In genomic region chr3:120090422-120090821, GRCh38 we compare ENCODE assay signal across 12 cellular contexts. TPM values are rescaled to one million over a fixed set of nuclear protein-coding genes. Genes with fewer than 3 reads are reported as not detected.
DNase-seq lines count a peak whose midpoint lies in the region; ATAC-seq, FAIRE-seq and TF ChIP-seq lines count a peak whose summit lies in the region.
"Had no signal": no experiment of that assay in that cellular context is flagged by ENCODE, and none has a peak within 500 bp of the region (broad histone marks: within the 10 kb centered on the region; RNA-seq: fewer than 3 reads in every experiment).

No MANE protein-coding gene starts in this region.

- 78% methylated on average over 1 of the region's 1 CpG for WGBS in HepG2 (ENCODE audit: low lambda C conversion rate)
- 0% methylated on average over 1 of the region's 1 CpG for whole genome bisulfite sequencing in right lobe of liver (ENCODE audit: insufficient coverage, low coverage, low lambda C conversion rate, missing lambda C conversion rate)

- FAIRE-seq in HepG2 (lab: Jason Lieb, UNC) = no peak
- FAIRE-seq in bronchial epithelial cell (lab: Jason Lieb, UNC) = no peak
- FAIRE-seq: HTR-8/SVneo had no signal

- H3K9me3 Mint-ChIP-seq in naive thymus-derived CD8-positive, alpha-beta T cell = no peaks in the 10 kb centered on the region
- H3K9me3 Mint-ChIP-seq: nephron had no signal

- in situ Hi-C loops in HepG2 (cut with HindIII; ENCODE audit: extremely low pct_ligation_motif_present, low pct_unique_long_range_greater_than_20kb) = no loop called here

- peaks cover 0 to 5% (median 0%) of the 10 kb centered on the region in 5 donors for H3K27me3 Mint-ChIP-seq in naive thymus-derived CD8-positive, alpha-beta T cell

- peaks cover 50% of the 10 kb centered on the region for H4K20me1 ChIP-seq in HepG2 (ENCODE audit: insufficient read depth, low read length)

- TF ChIP-seq CTCF in HepG2 (CRISPR knock-in tag; IDR thresholded peaks at IDR 0.05) (no peak), right lobe of liver (IDR thresholded peaks at IDR 0.05) (no peak), bronchial epithelial cell (IDR thresholded peaks at IDR 0.05; ENCODE audit: insufficient read depth, low read length, severe bottlenecking) (no peak)

- intact Hi-C loops in HepG2 (cut with micrococcal nuclease; ENCODE audit: unreplicated experiment) = loop anchor here (1.0 to 10.0 kb wide), 4 partner anchors 33 to 254 kb away; partner anchors contain the start of gene LRRC58
- intact Hi-C loops in right lobe of liver (cut with DNase I) = no loop called here

- no TSS peak for BruUV-seq in HepG2 (replicated peaks; lab: Mats Ljungman, UMichigan)

- POLR2A ChIA-PET in HepG2 (lab: Yijun Ruan, JAX) = no interaction called here
- POLR2A ChIA-PET in naive thymus-derived CD8-positive, alpha-beta T cell (lab: Charles Lee) = no interaction called here

- peak overlapping the region; percentile 87 for H3K9ac ChIP-seq in HepG2 (ENCODE audit: insufficient read depth, low read depth, low read length)
- peak overlapping the region in 1 of 2 donors; percentile 31 for H3K9ac ChIP-seq in mucosa of rectum (ENCODE audit: low read depth in 1 of 2, low read length in 2 of 2)

- H3K27ac Mint-ChIP-seq in naive thymus-derived CD8-positive, alpha-beta T cell = no peak overlapping the region
- H3K27ac Mint-ChIP-seq: activated naive CD4-positive, alpha-beta T cell treated with anti-CD3 and anti-CD28 coated beads, Interleukin-2, amount 10 ng/mL, durations not matched to agents 7 days and 5 days; nephron had no signal

- TF ChIP-seq POLR2A in HepG2 (IDR thresholded peaks at IDR 0.05; ENCODE audit: insufficient read depth in 1 of 2, low read depth in 2 of 2, low read length in 2 of 2) = no peak
- no peak for TF ChIP-seq POLR2A in right lobe of liver (IDR thresholded peaks at IDR 0.05)

- peaks cover 13 to 35% (median 29%) of the 10 kb centered on the region in 4 donors for H3K4me1 Mint-ChIP-seq in naive thymus-derived CD8-positive, alpha-beta T cell

- no peak overlapping the region for H2AFZ ChIP-seq in HepG2 (ENCODE audit: low read length)

- peaks cover 82% of the 10 kb centered on the region for H3K79me2 ChIP-seq in HepG2 (ENCODE audit: insufficient read depth, low read length)

- TF ChIP-seq RAD21 in HepG2 (CRISPR knock-in tag; IDR thresholded peaks at IDR 0.05) = no peak

- no peak for TF ChIP-seq EP300 in HepG2 (IDR thresholded peaks at IDR 0.05; ENCODE audit: low read depth in 2 of 2, low read length in 2 of 2)
- no peak for TF ChIP-seq EP300 in HepG2 (CRISPR knock-in tag; IDR thresholded peaks at IDR 0.05; ENCODE audit: borderline replicate concordance)

- no peak overlapping the region for H3K27ac ChIP-seq in HepG2 (ENCODE audit: extremely low read length, insufficient read depth, low read length)
- no peak overlapping the region for H3K27ac ChIP-seq in right lobe of liver
- H3K27ac ChIP-seq in mucosa of rectum (ENCODE audit: low read depth in 2 of 2, low read length in 2 of 2) = no peak overlapping the region

- peaks cover 0 to 1% of the 10 kb centered on the region in 2 experiments; a peak in 1 of 5 replicates for H3K36me3 ChIP-seq in HepG2 (replicated peaks in 1 of 2; ENCODE audit: control insufficient read depth in 1 of 2, insufficient read depth in 2 of 2, low read length in 2 of 2)
- no peaks in the 10 kb centered on the region for H3K36me3 ChIP-seq in right lobe of liver
- peaks cover under 1% of the 10 kb centered on the region for H3K36me3 ChIP-seq in bronchial epithelial cell (ENCODE audit: control insufficient read depth, insufficient read depth, low read length)
- no peaks in the 10 kb centered on the region for H3K36me3 ChIP-seq in mucosa of rectum (ENCODE audit: control insufficient read depth in 2 of 2, insufficient read depth in 2 of 2, low read length in 2 of 2)

- peak overlapping the region; percentile 77 for H3K4me2 ChIP-seq in HepG2 (ENCODE audit: low read depth, low read length)

- no peaks in the 10 kb centered on the region for H3K9me3 ChIP-seq in HepG2 (ENCODE audit: low read length)
- no peaks in the 10 kb centered on the region for H3K9me3 ChIP-seq in right lobe of liver
- no peaks in the 10 kb centered on the region for H3K9me3 ChIP-seq in mucosa of rectum (ENCODE audit: control insufficient read depth in 2 of 2, low read length in 2 of 2)

- H3K27me3 ChIP-seq in HepG2 (ENCODE audit: control insufficient read depth in 1 of 2, insufficient read depth in 2 of 2, low read length in 2 of 2) (no peaks in the 10 kb centered on the region; a peak in 1 of 5 replicates), right lobe of liver (no peaks in the 10 kb centered on the region), bronchial epithelial cell (ENCODE audit: control insufficient read depth, insufficient read depth, low read length) (no peaks in the 10 kb centered on the region), mucosa of rectum (ENCODE audit: control insufficient read depth in 2 of 2, insufficient read depth in 2 of 2, low read length in 2 of 2) (no peaks in the 10 kb centered on the region)

- peaks cover 0 to 8% (median 5%) of the 10 kb centered on the region in 3 donors for H3K36me3 Mint-ChIP-seq in naive thymus-derived CD8-positive, alpha-beta T cell

- H3K4me3 ChIP-seq in HepG2 (replicated peaks in 1 of 3; ENCODE audit: insufficient read depth in 1 of 3, low read depth in 2 of 3, low read length in 3 of 3) = peak overlapping the region; percentile 88 to 98 (median 91); a peak in 5 of 6 replicates
- no peak overlapping the region for H3K4me3 ChIP-seq in right lobe of liver
- peak overlapping the region; percentile 80 for H3K4me3 ChIP-seq in bronchial epithelial cell (ENCODE audit: low read depth, low read length)
- peak overlapping the region; percentile 81 to 96 for H3K4me3 ChIP-seq in mucosa of rectum (ENCODE audit: low read length in 2 of 2)

- H3K4me3 Mint-ChIP-seq in naive thymus-derived CD8-positive, alpha-beta T cell = no peak overlapping the region
- H3K4me3 Mint-ChIP-seq: activated naive CD4-positive, alpha-beta T cell treated with anti-CD3 and anti-CD28 coated beads, Interleukin-2, amount 10 ng/mL, durations not matched to agents 7 days and 5 days; nephron had no signal

- DNase-seq in HepG2 (ENCODE audit: low spot score) = no peak
- no peak for DNase-seq in right lobe of liver
- DNase-seq in bronchial epithelial cell (ENCODE audit: low read depth) = no peak
- no peak for DNase-seq in NCI-H1105 (lab: John Stamatoyannopoulos, UW)
- DNase-seq in naive thymus-derived CD8-positive, alpha-beta T cell = no peak
- no peak for DNase-seq in hypothalamus (lab: John Stamatoyannopoulos, UW)
- no peak for DNase-seq in effector CD8-positive, alpha-beta T cell (lab: John Stamatoyannopoulos, UW)
- DNase-seq: activated naive CD4-positive, alpha-beta T cell treated with anti-CD3 and anti-CD28 coated beads, Interleukin-2, amount 10 ng/mL, durations not matched to agents 7 days and 5 days; C1 segment of cervical spinal cord had no signal

- ATAC-seq in HepG2 (no peak), right lobe of liver (no peak)
- ATAC-seq in naive thymus-derived CD8-positive, alpha-beta T cell = no peak

- H3K4me1 ChIP-seq in HepG2 (ENCODE audit: insufficient read depth, low read length) = peaks cover 35% of the 10 kb centered on the region
- peaks cover 0 to 17% (median 7%) of the 10 kb centered on the region in 4 donors for H3K4me1 ChIP-seq in right lobe of liver
- H3K4me1 ChIP-seq in mucosa of rectum (ENCODE audit: control insufficient read depth in 2 of 2, insufficient read depth in 2 of 2, low read length in 2 of 2) = peaks cover 12 to 22% of the 10 kb centered on the region in 2 donors

- CTCF ChIA-PET in HepG2 (lab: Yijun Ruan, JAX; ENCODE audit: low intra/inter-chr PET ratio, low total read pairs) = no interaction called here

TF ChIP-seq in HepG2, 621 proteins besides CTCF, POLR2A, EP300 and RAD21 (continues in another document):
- TF ChIP-seq TAF1 (CRISPR knock-in tag; IDR thresholded peaks at IDR 0.05) (no peak), FOXK2 (IDR thresholded peaks at IDR 0.05) (no peak), PHF20 (CRISPR knock-in tag; IDR thresholded peaks at IDR 0.05) (no peak), HIVEP1 (CRISPR knock-in tag; IDR thresholded peaks at IDR 0.05) (no peak), KLF13 (CRISPR knock-in tag; IDR thresholded peaks at IDR 0.05) (no peak), ZBTB38 (CRISPR knock-in tag; IDR thresholded peaks at IDR 0.05) (no peak)

RNA-seq across cellular contexts. Expression of gene GSK3B, which starts 3.8 kb away (rescaled TPM):
- total RNA-seq in HepG2 (2016; rRNA removed; fragmentation: Illumina TruSeq; extraction: Trizol) (30.1 and 42.6 TPM in 2 replicates), right lobe of liver (10 to 100 TPM; 14.4 to 19.4 (median 18.4) TPM), bronchial epithelial cell (60.8 and 65.8 TPM in 2 replicates)
- total RNA-seq in HepG2 (2016; cell fraction: cytosol; rRNA removed; fragmentation: Illumina TruSeq; extraction: Trizol; ENCODE audit: low read depth) = 43.4 and 48.1 TPM in 2 replicates
- 27.3 and 33.3 TPM in 2 replicates for total RNA-seq in HepG2 (2016; cell fraction: insoluble cytoplasmic fraction; rRNA removed; fragmentation: Illumina TruSeq; extraction: Trizol)
- total RNA-seq in HepG2 (2016; cell fraction: membrane; rRNA removed; fragmentation: Illumina TruSeq; extraction: Trizol) = 30.5 and 34.7 TPM in 2 replicates
- total RNA-seq in HepG2 (2016; cell fraction: nucleus; rRNA removed; fragmentation: Illumina TruSeq; extraction: Trizol) = 30.5 and 39.7 TPM in 2 replicates
- polyA plus RNA-seq in HepG2 (2011; rRNA removed) = 19.1 and 22.3 TPM in 2 replicates
- polyA plus RNA-seq in HepG2 (2011; cell fraction: cytosol; rRNA removed) = 11.2 and 15.3 TPM in 2 replicates
- 8.4 and 11.1 TPM in 2 replicates for polyA plus RNA-seq in HepG2 (2011; cell fraction: nucleus; rRNA removed)
- 14.8 and 15.1 TPM in 2 replicates for polyA plus RNA-seq in HepG2 (2012)
- 4.8 and 7.7 TPM in 2 replicates for polyA plus RNA-seq in HepG2 (2016; cell fraction: cytosol; fragmentation: Illumina TruSeq; extraction: Trizol; ENCODE audit: low read depth)
- 27.1 and 32.0 TPM in 2 replicates for polyA plus RNA-seq in HepG2 (2016; cell fraction: insoluble cytoplasmic fraction; fragmentation: Illumina TruSeq; extraction: Trizol; ENCODE audit: low read depth)
- 13.0 and 17.1 TPM in 2 replicates for polyA plus RNA-seq in HepG2 (2016; cell fraction: membrane; fragmentation: Illumina TruSeq; extraction: Trizol; ENCODE audit: low read depth)
- 23.7 and 27.1 TPM in 2 replicates for polyA plus RNA-seq in HepG2 (2016; cell fraction: nucleus; fragmentation: Illumina TruSeq; extraction: Trizol; ENCODE audit: insufficient read depth, low read depth)
- 15.6 and 77.8 TPM in 2 replicates for polyA minus RNA-seq in HepG2 (2011; rRNA and poly(A)+ RNA removed; ENCODE audit: low replicate concordance)
- 24.6 and 34.5 TPM in 2 replicates for polyA minus RNA-seq in HepG2 (2011; cell fraction: cytosol; rRNA and poly(A)+ RNA removed)
- polyA minus RNA-seq in HepG2 (2011; cell fraction: nucleus; rRNA and poly(A)+ RNA removed) = 61.4 and 73.0 TPM in 2 replicates
- 10 to 100 TPM; 38.1 to 38.5 TPM for total RNA-seq in naive thymus-derived CD8-positive, alpha-beta T cell
- 10 to 100 TPM; 12.7 to 14.1 (median 12.8) TPM for polyA plus RNA-seq in naive thymus-derived CD8-positive, alpha-beta T cell

Comparison
In these comparisons a context has a peak if more than half of its experiments do, and no peak if none do; other contexts are left out.
1. H3K4me3 ChIP-seq: peak in HepG2 (3 of 3), bronchial epithelial cell (single experiment) and mucosa of rectum (2 of 2); none in right lobe of liver (0 of 3).